20 cellular contexts compared by ENCODE assay signal in genomic region chr2:182324665-182325064, GRCh38.
DNase-seq lines count a peak whose midpoint lies in the region; ATAC-seq and TF ChIP-seq lines count a peak whose summit lies in the region.
"Had no signal": no experiment of that assay in that cellular context is flagged by ENCODE, and none has a peak within 500 bp of the region (broad histone marks: within the 10 kb centered on the region; RNA-seq: fewer than 3 reads in every experiment).

No MANE protein-coding gene starts in this region.

- no peak overlapping the region for H3K4me2 ChIP-seq in mammary epithelial cell (ENCODE audit: insufficient read depth, low read depth, low read length)

- DNase-seq in Right ventricle myocardium superior (no peak), cardiac septum (ENCODE audit: low spot score) (no peak), mammary epithelial cell (peak; percentile 10), iris pigment epithelial cell (ENCODE audit: low read depth) (peak; percentile 77), stromal cell of bone marrow (ENCODE audit: low read depth) (peak; percentile 47), AML-193 (lab: John Stamatoyannopoulos, UW) (no peak), tibial artery (no peak), middle frontal gyrus (ENCODE audit: extremely low spot score, low spot score) (no peak)
- DNase-seq: activated effector memory CD4-positive, alpha-beta T cell treated with anti-CD3 and anti-CD28 coated beads, Interleukin-2, amount 50 U/mL, for 16 hours; body of pancreas; CD8-positive, alpha-beta T cell; effector CD4-positive, alpha-beta T cell; NCI-H1105; sigmoid colon; stimulated activated naive B cell treated with anti-CD40 and anti-IgM and Interleukin-4, amounts not matched to agents 10 μg/mL and 1 μg/mL and 100 μg/mL, for 72 hours; T-cell; upper lobe of left lung had no signal

- H3K9me3 ChIP-seq in mammary epithelial cell (replicated peaks; ENCODE audit: insufficient read depth, low read length) (no peaks in the 10 kb centered on the region), tibial artery (no peaks in the 10 kb centered on the region)
- H3K9me3 ChIP-seq: body of pancreas, gastroesophageal sphincter, sigmoid colon, upper lobe of left lung had no signal

- in situ Hi-C loops in mammary epithelial cell (cut with MboI; ENCODE audit: low sequenced_read_pairs in 2 of 2), result no loop called here

- no TSS peak for BruUV-seq in mammary epithelial cell (replicated peaks; lab: Mats Ljungman, UMichigan)

- CTCF ChIA-PET in mammary epithelial cell (lab: Charles Lee; ENCODE audit: low non-redundant PET), result no interaction called here

- dilution Hi-C loops in mammary epithelial cell (cut with HindIII; ENCODE audit: low sequenced_read_pairs), result no loop called here

- peak; percentile 64 for ATAC-seq in Right ventricle myocardium superior (ENCODE audit: poor library complexity)
- ATAC-seq: body of pancreas; CD8-positive, alpha-beta T cell; gastroesophageal sphincter; stimulated activated naive B cell treated with anti-CD40 and anti-IgM and Interleukin-4, amounts not matched to agents 10 μg/mL and 1 μg/mL and 100 μg/mL, for 72 hours; T-cell; WTC11 had no signal

- H3K36me3 ChIP-seq in mammary epithelial cell (ENCODE audit: insufficient read depth, low read length), result no peaks in the 10 kb centered on the region
- no peaks in the 10 kb centered on the region for H3K36me3 ChIP-seq in tibial artery
- H3K36me3 ChIP-seq: gastroesophageal sphincter, sigmoid colon, upper lobe of left lung had no signal

- no peaks in the 10 kb centered on the region for H3K4me1 ChIP-seq in mammary epithelial cell (ENCODE audit: insufficient read depth, low read length)
- H3K4me1 ChIP-seq in tibial artery, result peaks cover 0 to 68% (median 7%) of the 10 kb centered on the region in 4 donors
- H3K4me1 ChIP-seq: body of pancreas, gastroesophageal sphincter, sigmoid colon, upper lobe of left lung had no signal

- H3K27ac ChIP-seq in mammary epithelial cell (ENCODE audit: insufficient read depth, low read depth, low read length) (no peak overlapping the region), tibial artery (peak overlapping the region in 1 of 2 donors; percentile 47)
- H3K27ac ChIP-seq: body of pancreas, gastroesophageal sphincter, RWPE1, sigmoid colon, upper lobe of left lung had no signal

- 88% methylated on average over 4 of the region's 4 CpGs for WGBS in mammary epithelial cell (ENCODE audit: low coverage, missing lambda C conversion rate)

- no peak for TF ChIP-seq CTCF in mammary epithelial cell (conservative IDR thresholded peaks at IDR 0.05 in 1 of 2, IDR thresholded peaks at IDR 0.05 in 1 of 2; ENCODE audit: extremely low read depth in 1 of 2, insufficient read depth in 1 of 2, low read depth in 1 of 2, low read length in 2 of 2)
- no peak for TF ChIP-seq CTCF in tibial artery (IDR thresholded peaks at IDR 0.05)

- H3K9ac ChIP-seq in mammary epithelial cell (ENCODE audit: insufficient read depth, low read length), result no peak overlapping the region

- no peak overlapping the region for H2AFZ ChIP-seq in mammary epithelial cell (ENCODE audit: low read depth, low read length)

- H3K79me2 ChIP-seq in mammary epithelial cell (ENCODE audit: insufficient read depth, low read length), result no peaks in the 10 kb centered on the region

- H4K20me1 ChIP-seq in mammary epithelial cell (ENCODE audit: insufficient read depth, low read length), result no peaks in the 10 kb centered on the region

- no peak overlapping the region for H3K4me3 ChIP-seq in mammary epithelial cell (replicated peaks in 1 of 3; ENCODE audit: insufficient read depth in 1 of 3, low read depth in 2 of 3, low read length in 3 of 3)
- H3K4me3 ChIP-seq in tibial artery, result no peak overlapping the region
- H3K4me3 ChIP-seq: body of pancreas, gastroesophageal sphincter, sigmoid colon, upper lobe of left lung had no signal

- intact Hi-C loops in Right ventricle myocardium superior (cut with DNase I), result no loop called here
- intact Hi-C loops in cardiac septum (cut with DNase I), result no loop called here
- intact Hi-C loops in mammary epithelial cell (cut with micrococcal nuclease), result no loop called here
- intact Hi-C loops in tibial artery (cut with DNase I; ENCODE audit: low total_unique reads), result no loop called here

- H3K27me3 ChIP-seq in mammary epithelial cell (ENCODE audit: insufficient read depth, low read length), result no peaks in the 10 kb centered on the region
- no peaks in the 10 kb centered on the region for H3K27me3 ChIP-seq in tibial artery
- H3K27me3 ChIP-seq: body of pancreas, gastroesophageal sphincter, sigmoid colon, upper lobe of left lung had no signal

Comparison
In these comparisons a context has a peak if more than half of its experiments do, and no peak if none do; other contexts are left out.
1. DNase-seq: peak in mammary epithelial cell (single experiment), iris pigment epithelial cell (single experiment) and stromal cell of bone marrow (single experiment); none in Right ventricle myocardium superior (single experiment), cardiac septum (single experiment), AML-193 (0 of 2), tibial artery (0 of 2) and middle frontal gyrus (single experiment).